11 cellular contexts compared by ENCODE assay signal in genomic region chr19:49440439-49441209, GRCh38. TPM values are rescaled to one million over a fixed set of nuclear protein-coding genes. Genes with fewer than 3 reads are reported as not detected.
DNase-seq lines count a peak whose midpoint lies in the region; ATAC-seq and TF ChIP-seq lines count a peak whose summit lies in the region.
"Had no signal": no experiment of that assay in that cellular context is flagged by ENCODE, and none has a peak within 500 bp of the region (broad histone marks: within the 10 kb centered on the region; RNA-seq: fewer than 3 reads in every experiment).

No MANE protein-coding gene starts in this region.

- intact Hi-C loops in A673 (cut with micrococcal nuclease; ENCODE audit: unreplicated experiment): loop anchor here (5.0 kb wide), 2 partner anchors 213 to 343 kb away; no protein-coding TSS in a partner anchor

- ATAC-seq in naive thymus-derived CD8-positive, alpha-beta T cell: no peak
- no peak for ATAC-seq in HG02840 (IDR thresholded peaks at IDR 0.05; ENCODE audit: low FRiP score, unreplicated experiment)
- no peak for ATAC-seq in GM21447 (IDR thresholded peaks at IDR 0.05; ENCODE audit: unreplicated experiment)

- no peaks in the 10 kb centered on the region for H3K9me3 ChIP-seq in A673 (ENCODE audit: low read depth, low read length, poor library complexity, severe bottlenecking)
- H3K9me3 ChIP-seq in H9 (ENCODE audit: control insufficient read depth, low read depth, low read length): no peaks in the 10 kb centered on the region
- H3K9me3 ChIP-seq: gastroesophageal sphincter had no signal

- BruUV-seq in A673 (replicated peaks; lab: Mats Ljungman, UMichigan): no TSS peak

- H3K14ac ChIP-seq in H9 (ENCODE audit: insufficient read depth, low read length): no peak overlapping the region

- H3K4me1 Mint-ChIP-seq in H9: peaks cover 25 to 47% of the 10 kb centered on the region in 2 experiments
- H3K4me1 Mint-ChIP-seq in naive thymus-derived CD8-positive, alpha-beta T cell: peaks cover 35 to 60% (median 48%) of the 10 kb centered on the region in 4 donors
- peaks cover 37% of the 10 kb centered on the region for H3K4me1 Mint-ChIP-seq in activated T-cell treated with anti-CD3 and anti-CD28 coated beads, Interleukin-2, amount 50 U/mL, for 24 hours (ENCODE audit: low read depth)

- H4K91ac ChIP-seq in H9 (ENCODE audit: insufficient read length, low read depth, low read length): no peak overlapping the region

- no peak overlapping the region for H3T11ph ChIP-seq in H9 (ENCODE audit: low read length)

- no peak overlapping the region for H2BK120ac ChIP-seq in H9 (ENCODE audit: low read depth, low read length, poor library complexity, severe bottlenecking)

- H3K23me2 ChIP-seq in H9 (ENCODE audit: insufficient read length, low read depth, low read length, poor library complexity, severe bottlenecking): peaks cover 21% of the 10 kb centered on the region

- POLR2A ChIA-PET in A673 (lab: Charles Lee; ENCODE audit: low non-redundant PET): no interaction called here
- POLR2A ChIA-PET in naive thymus-derived CD8-positive, alpha-beta T cell (lab: Charles Lee): interaction anchor here (0.8 to 2.8 kb wide), 5 partner anchors 13 to 48 kb away, joined by 3 to 11 read pairs (median 6); partner anchors contain the start of gene GFY

- H3K79me1 ChIP-seq in H9 (ENCODE audit: insufficient read depth, low read depth, low read length, poor library complexity, severe bottlenecking): no peaks in the 10 kb centered on the region

- peak overlapping the region; percentile 52 to 84 for H3K4me3 Mint-ChIP-seq in H9
- peak overlapping the region; percentile 3 to 83 (median 57) for H3K4me3 Mint-ChIP-seq in naive thymus-derived CD8-positive, alpha-beta T cell
- H3K4me3 Mint-ChIP-seq in activated T-cell treated with anti-CD3 and anti-CD28 coated beads, Interleukin-2, amount 50 U/mL, for 24 hours: no peak overlapping the region

- no peak overlapping the region for H3K23ac ChIP-seq in H9 (ENCODE audit: insufficient read length, low read depth, low read length)

- H3K27ac Mint-ChIP-seq in H9: no peak overlapping the region
- peak overlapping the region in 4 of 10 donors; percentile 13 to 73 (median 24) for H3K27ac Mint-ChIP-seq in naive thymus-derived CD8-positive, alpha-beta T cell
- no peak overlapping the region for H3K27ac Mint-ChIP-seq in activated T-cell treated with anti-CD3 and anti-CD28 coated beads, Interleukin-2, amount 50 U/mL, for 24 hours

- whole genome bisulfite sequencing in H9 (ENCODE audit: extremely low coverage, insufficient read length, low lambda C conversion rate): no CpG with 5 or more reads among the region's 19 CpGs

- CTCF ChIA-PET in A673 (lab: Charles Lee): interaction anchor here (0.7 to 1.1 kb wide), 2 partner anchors 9 to 49 kb away, joined by 3 read pairs; no protein-coding TSS in a partner anchor

- H2AFZ ChIP-seq in H9 (ENCODE audit: low read length): no peak overlapping the region

- H3K4me3 ChIP-seq in A673 (ENCODE audit: low read depth, low read length, poor library complexity, severe bottlenecking): peak overlapping the region; percentile 68

- H3K79me2 ChIP-seq in H9 (ENCODE audit: insufficient read depth, low read length): no peaks in the 10 kb centered on the region

- H3K18ac ChIP-seq in H9 (ENCODE audit: insufficient read length, low read depth, low read length): no peak overlapping the region

- H3K56ac ChIP-seq in H9 (ENCODE audit: insufficient read length, low read depth, low read length): no peak overlapping the region

- H3K9ac ChIP-seq in H9 (ENCODE audit: extremely low read depth, insufficient read length, low read length): no peak overlapping the region

- no peak overlapping the region for H2AK5ac ChIP-seq in H9 (ENCODE audit: insufficient read length, low read length)

- H3K4me2 ChIP-seq in H9 (ENCODE audit: insufficient read depth, insufficient read length, low read length): peak overlapping the region; percentile 83

- no peak for TF ChIP-seq CTCF in A673 (conservative IDR thresholded peaks at IDR 0.05; ENCODE audit: low read depth, low read length)
- TF ChIP-seq CTCF in H9 (conservative IDR thresholded peaks at IDR 0.05): no peak

- peaks cover 36% of the 10 kb centered on the region for H3K27me3 ChIP-seq in A673 (replicated peaks; ENCODE audit: insufficient read depth, low read depth, low read length, poor library complexity)
- H3K27me3 ChIP-seq in H9 (ENCODE audit: insufficient read depth, low read length): peaks cover 34% of the 10 kb centered on the region; the same call in 1 of the 2 replicates

- H3K4ac ChIP-seq in H9 (ENCODE audit: low read depth, low read length): no peak overlapping the region

- no peak overlapping the region for H2BK15ac ChIP-seq in H9 (ENCODE audit: low read depth, low read length)

- DNase-seq in A673 (ENCODE audit: low spot score): no peak
- DNase-seq in H9: no peak
- no peak for DNase-seq in naive thymus-derived CD8-positive, alpha-beta T cell
- no peak for DNase-seq in AG08396 (ENCODE audit: low spot score)
- no peak for DNase-seq in activated T-cell treated with anti-CD3 and anti-CD28 coated beads, Interleukin-2, amount 50 U/mL, for 24 hours

- no peak overlapping the region for H2BK12ac ChIP-seq in H9 (ENCODE audit: insufficient read length, low read depth, low read length)

- H2BK20ac ChIP-seq in H9 (ENCODE audit: low read depth, low read length, poor library complexity, severe bottlenecking): no peak overlapping the region

- no peaks in the 10 kb centered on the region for H4K20me1 ChIP-seq in H9 (ENCODE audit: control insufficient read depth, insufficient read depth, insufficient read length)

- H3K4me1 ChIP-seq in A673 (ENCODE audit: insufficient read depth, low read length, poor library complexity, severe bottlenecking) (peaks cover 12% of the 10 kb centered on the region), H9 (ENCODE audit: insufficient read depth, low read length) (no peaks in the 10 kb centered on the region)

- H3K27ac ChIP-seq in A673 (ENCODE audit: low read depth, low read length, poor library complexity, severe bottlenecking) (no peak overlapping the region), H9 (ENCODE audit: insufficient read length, low read depth, low read length) (no peak overlapping the region), cingulate gyrus (ENCODE audit: low read depth, low read length) (peak overlapping the region; percentile 39)
- H3K27ac ChIP-seq: VCaP had no signal

- no peaks in the 10 kb centered on the region for H3K36me3 ChIP-seq in A673 (ENCODE audit: insufficient read depth, low read length, poor library complexity, severe bottlenecking)
- H3K36me3 ChIP-seq: gastroesophageal sphincter had no signal

- no peak overlapping the region for H2BK5ac ChIP-seq in H9 (ENCODE audit: insufficient read length, low read length)

- H3K36me3 Mint-ChIP-seq in H9 (ENCODE audit: insufficient read depth in 1 of 3, low read depth in 3 of 3): peaks cover 0 to 2% (median 0%) of the 10 kb centered on the region in 3 experiments; a peak in 1 of 7 replicates
- H3K36me3 Mint-ChIP-seq in naive thymus-derived CD8-positive, alpha-beta T cell: peaks cover 2 to 6% (median 5%) of the 10 kb centered on the region in 3 donors
- H3K36me3 Mint-ChIP-seq in activated T-cell treated with anti-CD3 and anti-CD28 coated beads, Interleukin-2, amount 50 U/mL, for 24 hours (ENCODE audit: low read depth): no peaks in the 10 kb centered on the region

- peaks cover 63% of the 10 kb centered on the region for H3K27me3 Mint-ChIP-seq in H9 (ENCODE audit: low read depth)
- peaks cover 50 to 73% (median 65%) of the 10 kb centered on the region in 5 donors for H3K27me3 Mint-ChIP-seq in naive thymus-derived CD8-positive, alpha-beta T cell
- H3K27me3 Mint-ChIP-seq in activated T-cell treated with anti-CD3 and anti-CD28 coated beads, Interleukin-2, amount 50 U/mL, for 24 hours: peaks cover 68% of the 10 kb centered on the region

- peaks cover 0 to 3% of the 10 kb centered on the region in 2 experiments; a peak in 2 of 5 replicates for H3K9me3 Mint-ChIP-seq in H9
- no peaks in the 10 kb centered on the region for H3K9me3 Mint-ChIP-seq in naive thymus-derived CD8-positive, alpha-beta T cell
- no peaks in the 10 kb centered on the region for H3K9me3 Mint-ChIP-seq in activated T-cell treated with anti-CD3 and anti-CD28 coated beads, Interleukin-2, amount 50 U/mL, for 24 hours

- H4K8ac ChIP-seq in H9 (replicated peaks; ENCODE audit: insufficient read length, low read depth, low read length): no peak overlapping the region

- no peak overlapping the region for H4K5ac ChIP-seq in H9 (ENCODE audit: insufficient read length, low read depth, low read length)

RNA-seq across cellular contexts. Expression of gene SLC17A7, which starts 0.7 kb away (rescaled TPM):
- total RNA-seq in A673 (2021): 1.7 and 1.8 TPM in 2 replicates
- total RNA-seq in H9 (2021): 1.1 and 1.3 TPM in 2 replicates
- under 1 TPM; 0.27 to 0.73 TPM for total RNA-seq in naive thymus-derived CD8-positive, alpha-beta T cell
- polyA plus RNA-seq in naive thymus-derived CD8-positive, alpha-beta T cell: not detected

RNA-seq across cellular contexts. Expression of gene PIH1D1, which starts 11.0 kb away (rescaled TPM):
- total RNA-seq in A673 (2021) (122 and 131 TPM in 2 replicates), H9 (2021) (166 and 171 TPM in 2 replicates)
- 100 to 1,000 TPM; 157 to 179 TPM for total RNA-seq in naive thymus-derived CD8-positive, alpha-beta T cell
- 10 to 100 TPM; 85.3 to 88.9 (median 86.7) TPM for polyA plus RNA-seq in naive thymus-derived CD8-positive, alpha-beta T cell

RNA-seq across cellular contexts. Expression of gene ALDH16A1, which starts 12.4 kb away (rescaled TPM):
- 22.6 and 23.2 TPM in 2 replicates for total RNA-seq in A673 (2021)
- 51.7 and 54.4 TPM in 2 replicates for total RNA-seq in H9 (2021)
- 10 to 100 TPM; 44.3 to 44.4 TPM for total RNA-seq in naive thymus-derived CD8-positive, alpha-beta T cell
- 10 to 100 TPM; 28.3 to 38.0 (median 30.1) TPM for polyA plus RNA-seq in naive thymus-derived CD8-positive, alpha-beta T cell

RNA-seq across cellular contexts. Expression of gene GFY, which starts 15.4 kb away (rescaled TPM):
- total RNA-seq in A673 (2021): not detected in 2 replicates
- 1.1 and 1.3 TPM in 2 replicates for total RNA-seq in H9 (2021)
- total RNA-seq in naive thymus-derived CD8-positive, alpha-beta T cell: not detected
- not detected for polyA plus RNA-seq in naive thymus-derived CD8-positive, alpha-beta T cell
- total RNA-seq: aorta, gastroesophageal sphincter had no signal
- polyA plus RNA-seq: aorta had no signal

RNA-seq across cellular contexts. Expression of gene PTH2, which starts 17.4 kb away (rescaled TPM):
- not detected in 2 replicates for total RNA-seq in A673 (2021)
- 0.92 and 0.96 TPM in 2 replicates for total RNA-seq in H9 (2021)
- total RNA-seq in naive thymus-derived CD8-positive, alpha-beta T cell: not detected
- not detected for polyA plus RNA-seq in naive thymus-derived CD8-positive, alpha-beta T cell
- total RNA-seq: aorta, gastroesophageal sphincter had no signal
- polyA plus RNA-seq: aorta had no signal
